Comparison of ENCODE assay signal across 19 cellular contexts in genomic region chr2:15363142-15363541, GRCh38.
A peak's percentile ranks its signal among the peaks of the same experiment; 100 is the strongest.
DNase-seq lines count a peak whose midpoint lies in the region; ATAC-seq and TF ChIP-seq lines count a peak whose summit lies in the region.
"Had no signal": no experiment of that assay in that cellular context is flagged by ENCODE, and none has a peak within 500 bp of the region (broad histone marks: within the 10 kb centered on the region; RNA-seq: fewer than 3 reads in every experiment).

No MANE protein-coding gene starts in this region.

- peak overlapping the region; percentile 98 for H3K27ac ChIP-seq in RWPE2 (ENCODE audit: poor library complexity, severe bottlenecking)
- no peak overlapping the region for H3K27ac ChIP-seq in osteoblast (ENCODE audit: low read depth, low read length)
- no peak overlapping the region for H3K27ac ChIP-seq in sigmoid colon

- no peaks in the 10 kb centered on the region for H3K27me3 Mint-ChIP-seq in activated T-cell treated with anti-CD3 and anti-CD28 coated beads, Interleukin-2, amount 50 U/mL, for 4 hours (ENCODE audit: low read depth)
- H3K27me3 Mint-ChIP-seq: IgD-negative memory B cell had no signal

- no peaks in the 10 kb centered on the region for H3K9me3 Mint-ChIP-seq in activated T-cell treated with anti-CD3 and anti-CD28 coated beads, Interleukin-2, amount 50 U/mL, for 4 hours
- H3K9me3 Mint-ChIP-seq: IgD-negative memory B cell, natural killer cell, WTC11 had no signal

- H3K36me3 ChIP-seq in RWPE2 (ENCODE audit: low read depth): peaks cover 17% of the 10 kb centered on the region
- H3K36me3 ChIP-seq in osteoblast (ENCODE audit: insufficient read depth, low read length): no peaks in the 10 kb centered on the region
- H3K36me3 ChIP-seq in sigmoid colon: peaks cover 0 to 23% (median 8%) of the 10 kb centered on the region in 4 donors

- H3K9me3 ChIP-seq in RWPE2 (ENCODE audit: severe bottlenecking): no peaks in the 10 kb centered on the region
- H3K9me3 ChIP-seq in osteoblast (ENCODE audit: low read depth, low read length): no peaks in the 10 kb centered on the region
- H3K9me3 ChIP-seq in sigmoid colon: no peaks in the 10 kb centered on the region
- H3K9me3 ChIP-seq: HAP-1 had no signal

- peaks cover 36% of the 10 kb centered on the region for H3K4me1 ChIP-seq in RWPE2 (ENCODE audit: insufficient read depth, poor library complexity, severe bottlenecking)
- peaks cover 17% of the 10 kb centered on the region for H3K4me1 ChIP-seq in osteoblast (ENCODE audit: insufficient read depth, low read length)
- no peaks in the 10 kb centered on the region for H3K4me1 ChIP-seq in sigmoid colon
- H3K4me1 ChIP-seq: HAP-1 had no signal

- no peak for TF ChIP-seq CTCF in RWPE2 (IDR thresholded peaks at IDR 0.05; ENCODE audit: poor library complexity, severe bottlenecking)
- no peak for TF ChIP-seq CTCF in retinal pigment epithelial cell (conservative IDR thresholded peaks at IDR 0.05; ENCODE audit: low read depth, low read length)
- TF ChIP-seq CTCF in osteoblast (IDR thresholded peaks at IDR 0.05; ENCODE audit: extremely low read depth, low read depth, low read length): no peak
- TF ChIP-seq CTCF in sigmoid colon (IDR thresholded peaks at IDR 0.05): no peak

- ATAC-seq in RWPE2 (ENCODE audit: low read depth): peak; percentile 80
- no peak for ATAC-seq in HG03159 (IDR thresholded peaks at IDR 0.05; ENCODE audit: unreplicated experiment)
- no peak for ATAC-seq in activated T-cell treated with anti-CD3 and anti-CD28 coated beads, Interleukin-2, amount 50 U/mL, for 4 hours
- ATAC-seq: GM12878, natural killer cell, WTC11 had no signal

- no peak overlapping the region for H3K4me2 ChIP-seq in osteoblast (ENCODE audit: insufficient read depth, low read length)

- H3K27me3 ChIP-seq in RWPE2 (ENCODE audit: insufficient read depth, poor library complexity, severe bottlenecking): no peaks in the 10 kb centered on the region
- no peaks in the 10 kb centered on the region for H3K27me3 ChIP-seq in osteoblast (ENCODE audit: insufficient read depth, low read length)
- no peaks in the 10 kb centered on the region for H3K27me3 ChIP-seq in sigmoid colon

- H2AFZ ChIP-seq in osteoblast (ENCODE audit: low read length): no peak overlapping the region

- peaks cover 35% of the 10 kb centered on the region for H3K36me3 Mint-ChIP-seq in activated T-cell treated with anti-CD3 and anti-CD28 coated beads, Interleukin-2, amount 50 U/mL, for 4 hours (ENCODE audit: insufficient read depth)
- H3K36me3 Mint-ChIP-seq: natural killer cell had no signal

- intact Hi-C loops in sigmoid colon (cut with DNase I): no loop called here

- no peak overlapping the region for H3K4me3 ChIP-seq in RWPE2 (ENCODE audit: severe bottlenecking)
- H3K4me3 ChIP-seq in retinal pigment epithelial cell (ENCODE audit: low read length): no peak overlapping the region
- H3K4me3 ChIP-seq in osteoblast (ENCODE audit: insufficient read depth, low read length): no peak overlapping the region
- H3K4me3 ChIP-seq in sigmoid colon: no peak overlapping the region
- H3K4me3 ChIP-seq: GM12878, HAP-1, lung had no signal

- DNase-seq in GM03348 (ENCODE audit: low spot score) (peak; percentile 54), RWPE2 (ENCODE audit: low spot score) (no peak), fibroblast of peridontal ligament (ENCODE audit: extremely low read depth) (peak; percentile 4), retinal pigment epithelial cell (ENCODE audit: low read depth) (peak; percentile 45), osteoblast (ENCODE audit: insufficient read length, low spot score, missing footprints) (no peak), sigmoid colon (no peak)
- DNase-seq in activated T-cell treated with anti-CD3 and anti-CD28 coated beads, Interleukin-2, amount 50 U/mL, for 4 hours: no peak
- DNase-seq: activated effector memory CD4-positive, alpha-beta T cell treated with Interleukin-2 at 50 U/mL for 16 hours; anterior cingulate cortex; C1 segment of cervical spinal cord; DND-41; natural killer cell; NCI-H748 treated with DMSO at 0.1 percent for 48 hours had no signal

- no peak overlapping the region for H3K4me3 Mint-ChIP-seq in activated T-cell treated with anti-CD3 and anti-CD28 coated beads, Interleukin-2, amount 50 U/mL, for 4 hours
- H3K4me3 Mint-ChIP-seq: IgD-negative memory B cell, natural killer cell, WTC11 had no signal

- no peaks in the 10 kb centered on the region for H4K20me1 ChIP-seq in osteoblast (ENCODE audit: insufficient read depth, low read length)

- no peak for TF ChIP-seq POLR2A in sigmoid colon (IDR thresholded peaks at IDR 0.05)

- TF ChIP-seq EP300 in sigmoid colon (IDR thresholded peaks at IDR 0.05): no peak

- no peaks in the 10 kb centered on the region for H3K4me1 Mint-ChIP-seq in activated T-cell treated with anti-CD3 and anti-CD28 coated beads, Interleukin-2, amount 50 U/mL, for 4 hours (ENCODE audit: low read depth)
- H3K4me1 Mint-ChIP-seq: natural killer cell had no signal

- H3K79me2 ChIP-seq in osteoblast (ENCODE audit: insufficient read depth, low read length): peaks cover 3% of the 10 kb centered on the region

Comparison
In these comparisons a context has a peak if more than half of its experiments do, and no peak if none do; other contexts are left out.
1. DNase-seq: peak in GM03348 (single experiment), fibroblast of peridontal ligament (single experiment) and retinal pigment epithelial cell (single experiment); none in RWPE2 (single experiment), osteoblast (single experiment), sigmoid colon (single experiment) and activated T-cell treated with anti-CD3 and anti-CD28 coated beads, Interleukin-2, amount 50 U/mL, for 4 hours (single experiment).